In the genomic region with DNA sequence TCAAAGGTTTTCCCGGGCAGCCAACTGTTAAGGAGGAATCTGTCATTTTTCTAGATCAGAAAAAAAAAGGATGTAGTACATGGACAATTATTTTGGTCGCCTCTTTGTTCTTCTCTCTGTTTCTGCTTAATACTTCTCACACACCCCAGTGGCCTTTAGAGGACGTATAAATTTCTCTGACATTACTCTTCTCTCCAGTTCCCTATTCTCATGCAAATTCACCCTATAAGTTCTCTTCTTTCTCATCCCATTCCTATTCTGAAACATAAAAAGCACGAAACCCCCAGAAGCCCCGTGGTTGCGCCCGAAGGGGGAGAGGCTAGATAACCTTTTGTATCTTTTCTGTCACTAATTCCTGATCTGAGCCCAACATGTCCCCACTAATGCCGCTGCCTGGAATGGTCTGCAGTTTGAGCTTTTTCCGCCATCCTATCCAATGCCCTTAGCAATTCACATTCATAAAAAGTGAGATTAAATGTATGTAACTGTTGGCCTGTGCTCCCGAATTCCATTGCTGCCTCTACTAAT, we compare ENCODE assay signal across 19 cellular contexts.
DNase-seq lines count a peak whose midpoint lies in the region; ATAC-seq and TF ChIP-seq lines count a peak whose summit lies in the region.
"Had no signal": no experiment of that assay in that cellular context is flagged by ENCODE, and none has a peak within 500 bp of the region (broad histone marks: within the 10 kb centered on the region; RNA-seq: fewer than 3 reads in every experiment).

No MANE protein-coding gene starts in this region.

- H3K9ac ChIP-seq in HUES6 (ENCODE audit: low read length), result peak overlapping the region; percentile 43

- H3K4me1 ChIP-seq in HUES6 (ENCODE audit: control insufficient read depth, insufficient read depth, low read length), result peaks cover 35% of the 10 kb centered on the region
- H3K4me1 ChIP-seq: SJCRH30 had no signal

- H3K36me3 Mint-ChIP-seq in WTC11 (no peaks in the 10 kb centered on the region; the same call in 1 of the 2 replicates), mesothelial cell of epicardium (no peaks in the 10 kb centered on the region)
- H3K36me3 Mint-ChIP-seq: CD14-positive monocyte had no signal

- POLR2A ChIA-PET in WTC11 (lab: Charles Lee), result no interaction called here

- H3K4me1 Mint-ChIP-seq in WTC11 (peaks cover 55% of the 10 kb centered on the region), mesothelial cell of epicardium (peaks cover 41% of the 10 kb centered on the region)
- H3K4me1 Mint-ChIP-seq: CD14-positive monocyte had no signal

- no peaks in the 10 kb centered on the region for H3K9me3 ChIP-seq in HUES6 (ENCODE audit: control insufficient read depth, insufficient read depth, low read depth, low read length)
- H3K9me3 ChIP-seq: SJCRH30 had no signal

- H3K4me3 Mint-ChIP-seq in WTC11, result no peak overlapping the region
- no peak overlapping the region for H3K4me3 Mint-ChIP-seq in mesothelial cell of epicardium
- H3K4me3 Mint-ChIP-seq: CD14-positive monocyte had no signal

- H3K9me3 Mint-ChIP-seq in WTC11 (peaks cover 7% of the 10 kb centered on the region; the same call in 1 of the 2 replicates), mesothelial cell of epicardium (no peaks in the 10 kb centered on the region)

- H3K27ac ChIP-seq in HUES6 (ENCODE audit: low read depth, low read length), result peak overlapping the region; percentile 48
- H3K27ac ChIP-seq: HL-60, SJCRH30 had no signal

- ATAC-seq in WTC11, result peak; percentile 12; the same call in 1 of the 2 replicates
- no peak for ATAC-seq in HG02870 (IDR thresholded peaks at IDR 0.05; ENCODE audit: unreplicated experiment)
- ATAC-seq in HG03354 (IDR thresholded peaks at IDR 0.05; ENCODE audit: poor library complexity, severe bottlenecking, unreplicated experiment), result no peak

- H3K27me3 ChIP-seq in HUES6 (ENCODE audit: control insufficient read depth, insufficient read depth, low read length), result no peaks in the 10 kb centered on the region
- H3K27me3 ChIP-seq: SJCRH30 had no signal

- H3K27ac Mint-ChIP-seq in WTC11 (peak overlapping the region; percentile 94), mesothelial cell of epicardium (peak overlapping the region; percentile 30)
- H3K27ac Mint-ChIP-seq: CD14-positive monocyte had no signal

- H3K4me3 ChIP-seq in HUES6 (ENCODE audit: low read depth, low read length), result no peak overlapping the region
- H3K4me3 ChIP-seq: SJCRH30 had no signal

- TF ChIP-seq CTCF in WTC11 (IDR thresholded peaks at IDR 0.05), result no peak
- TF ChIP-seq CTCF in mesothelial cell of epicardium (IDR thresholded peaks at IDR 0.05; ENCODE audit: unreplicated experiment), result no peak

- CTCF ChIA-PET in WTC11 (lab: Charles Lee), result no interaction called here

- no peaks in the 10 kb centered on the region for H3K36me3 ChIP-seq in HUES6 (ENCODE audit: control insufficient read depth, insufficient read depth, low read length)
- H3K36me3 ChIP-seq: SJCRH30 had no signal

- no peaks in the 10 kb centered on the region for H3K27me3 Mint-ChIP-seq in WTC11 (ENCODE audit: low read depth)
- no peaks in the 10 kb centered on the region for H3K27me3 Mint-ChIP-seq in mesothelial cell of epicardium (ENCODE audit: low read depth)

- DNase-seq in ELF-1 (ENCODE audit: low read depth, low spot score) (peak; percentile 55), WTC11 (ENCODE audit: low spot score) (no peak), mesothelial cell of epicardium (ENCODE audit: low spot score in 2 of 2, unreplicated experiment in 2 of 2) (no peak), NCI-H446 treated with DMSO at 0.1 percent for 48 hours (lab: John Stamatoyannopoulos, UW) (no peak), NCI-H187 treated with DMSO at 0.1 percent for 48 hours (lab: John Stamatoyannopoulos, UW) (no peak)
- DNase-seq: 8988T, DMS79 treated with DMSO at 0.1 percent for 48 hours, KBM-7, NCI-H1694 treated with DMSO at 0.1 percent for 48 hours, NCI-H2107, NCI-H2227 treated with DMSO at 0.1 percent for 48 hours, NCI-H524, NCI-H82, SJCRH30 had no signal

TF ChIP-seq in WTC11, 78 proteins besides CTCF, POLR2A, EP300 and RAD21:
- TF ChIP-seq CREM (CRISPR knock-in tag; IDR thresholded peaks at IDR 0.05) (no peak), GTF2I (CRISPR knock-in tag; conservative IDR thresholded peaks at IDR 0.05) (no peak), NR2C2 (CRISPR knock-in tag; IDR thresholded peaks at IDR 0.05) (no peak), NR1H2 (CRISPR knock-in tag; IDR thresholded peaks at IDR 0.05) (no peak), HMGA2 (CRISPR knock-in tag; IDR thresholded peaks at IDR 0.05) (no peak), PREB (CRISPR knock-in tag; IDR thresholded peaks at IDR 0.05; ENCODE audit: borderline replicate concordance) (no peak), OVOL2 (CRISPR knock-in tag; IDR thresholded peaks at IDR 0.05; ENCODE audit: borderline replicate concordance) (no peak), KAT7 (CRISPR knock-in tag; IDR thresholded peaks at IDR 0.05; ENCODE audit: borderline replicate concordance) (no peak), ZNF263 (CRISPR knock-in tag; IDR thresholded peaks at IDR 0.05; ENCODE audit: low read depth) (no peak), FOXJ3 (CRISPR knock-in tag; IDR thresholded peaks at IDR 0.05; ENCODE audit: borderline replicate concordance) (no peak), GRHL2 (CRISPR knock-in tag; IDR thresholded peaks at IDR 0.05; ENCODE audit: insufficient replicate concordance, severe bottlenecking) (no peak)
- TF ChIP-seq, protein P1, sequence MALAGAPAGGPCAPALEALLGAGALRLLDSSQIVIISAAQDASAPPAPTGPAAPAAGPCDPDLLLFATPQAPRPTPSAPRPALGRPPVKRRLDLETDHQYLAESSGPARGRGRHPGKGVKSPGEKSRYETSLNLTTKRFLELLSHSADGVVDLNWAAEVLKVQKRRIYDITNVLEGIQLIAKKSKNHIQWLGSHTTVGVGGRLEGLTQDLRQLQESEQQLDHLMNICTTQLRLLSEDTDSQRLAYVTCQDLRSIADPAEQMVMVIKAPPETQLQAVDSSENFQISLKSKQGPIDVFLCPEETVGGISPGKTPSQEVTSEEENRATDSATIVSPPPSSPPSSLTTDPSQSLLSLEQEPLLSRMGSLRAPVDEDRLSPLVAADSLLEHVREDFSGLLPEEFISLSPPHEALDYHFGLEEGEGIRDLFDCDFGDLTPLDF (CRISPR knock-in tag; IDR thresholded peaks at IDR 0.05), result no peak
- TF ChIP-seq, protein P2, sequence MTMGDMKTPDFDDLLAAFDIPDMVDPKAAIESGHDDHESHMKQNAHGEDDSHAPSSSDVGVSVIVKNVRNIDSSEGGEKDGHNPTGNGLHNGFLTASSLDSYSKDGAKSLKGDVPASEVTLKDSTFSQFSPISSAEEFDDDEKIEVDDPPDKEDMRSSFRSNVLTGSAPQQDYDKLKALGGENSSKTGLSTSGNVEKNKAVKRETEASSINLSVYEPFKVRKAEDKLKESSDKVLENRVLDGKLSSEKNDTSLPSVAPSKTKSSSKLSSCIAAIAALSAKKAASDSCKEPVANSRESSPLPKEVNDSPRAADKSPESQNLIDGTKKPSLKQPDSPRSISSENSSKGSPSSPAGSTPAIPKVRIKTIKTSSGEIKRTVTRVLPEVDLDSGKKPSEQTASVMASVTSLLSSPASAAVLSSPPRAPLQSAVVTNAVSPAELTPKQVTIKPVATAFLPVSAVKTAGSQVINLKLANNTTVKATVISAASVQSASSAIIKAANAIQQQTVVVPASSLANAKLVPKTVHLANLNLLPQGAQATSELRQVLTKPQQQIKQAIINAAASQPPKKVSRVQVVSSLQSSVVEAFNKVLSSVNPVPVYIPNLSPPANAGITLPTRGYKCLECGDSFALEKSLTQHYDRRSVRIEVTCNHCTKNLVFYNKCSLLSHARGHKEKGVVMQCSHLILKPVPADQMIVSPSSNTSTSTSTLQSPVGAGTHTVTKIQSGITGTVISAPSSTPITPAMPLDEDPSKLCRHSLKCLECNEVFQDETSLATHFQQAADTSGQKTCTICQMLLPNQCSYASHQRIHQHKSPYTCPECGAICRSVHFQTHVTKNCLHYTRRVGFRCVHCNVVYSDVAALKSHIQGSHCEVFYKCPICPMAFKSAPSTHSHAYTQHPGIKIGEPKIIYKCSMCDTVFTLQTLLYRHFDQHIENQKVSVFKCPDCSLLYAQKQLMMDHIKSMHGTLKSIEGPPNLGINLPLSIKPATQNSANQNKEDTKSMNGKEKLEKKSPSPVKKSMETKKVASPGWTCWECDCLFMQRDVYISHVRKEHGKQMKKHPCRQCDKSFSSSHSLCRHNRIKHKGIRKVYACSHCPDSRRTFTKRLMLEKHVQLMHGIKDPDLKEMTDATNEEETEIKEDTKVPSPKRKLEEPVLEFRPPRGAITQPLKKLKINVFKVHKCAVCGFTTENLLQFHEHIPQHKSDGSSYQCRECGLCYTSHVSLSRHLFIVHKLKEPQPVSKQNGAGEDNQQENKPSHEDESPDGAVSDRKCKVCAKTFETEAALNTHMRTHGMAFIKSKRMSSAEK (CRISPR knock-in tag; IDR thresholded peaks at IDR 0.05; ENCODE audit: borderline replicate concordance), result no peak
- TF ChIP-seq, protein P3, sequence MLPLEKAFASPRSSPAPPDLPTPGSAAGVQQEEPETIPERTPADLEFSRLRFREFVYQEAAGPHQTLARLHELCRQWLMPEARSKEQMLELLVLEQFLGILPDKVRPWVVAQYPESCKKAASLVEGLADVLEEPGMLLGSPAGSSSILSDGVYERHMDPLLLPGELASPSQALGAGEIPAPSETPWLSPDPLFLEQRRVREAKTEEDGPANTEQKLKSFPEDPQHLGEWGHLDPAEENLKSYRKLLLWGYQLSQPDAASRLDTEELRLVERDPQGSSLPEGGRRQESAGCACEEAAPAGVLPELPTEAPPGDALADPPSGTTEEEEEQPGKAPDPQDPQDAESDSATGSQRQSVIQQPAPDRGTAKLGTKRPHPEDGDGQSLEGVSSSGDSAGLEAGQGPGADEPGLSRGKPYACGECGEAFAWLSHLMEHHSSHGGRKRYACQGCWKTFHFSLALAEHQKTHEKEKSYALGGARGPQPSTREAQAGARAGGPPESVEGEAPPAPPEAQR (CRISPR knock-in tag; IDR thresholded peaks at IDR 0.05), result no peak
